Comparison of ENCODE assay signal across 2 cellular contexts in genomic region chr4:82371398-82371972, GRCh38.
TF ChIP-seq lines count a peak whose summit lies in the region.

No MANE protein-coding gene starts in this region.

TF ChIP-seq in A549, 52 proteins besides CTCF, POLR2A, EP300 and RAD21:
- TF ChIP-seq USF2 (IDR thresholded peaks at IDR 0.05) (no peak), CBX8 (IDR thresholded peaks at IDR 0.05) (no peak), PBX3 (IDR thresholded peaks at IDR 0.05) (no peak), CHD4 (IDR thresholded peaks at IDR 0.05; ENCODE audit: borderline replicate concordance) (no peak), MAX (IDR thresholded peaks at IDR 0.05) (no peak), HEYL (CRISPR knock-in tag; IDR thresholded peaks at IDR 0.05) (no peak), MAZ (IDR thresholded peaks at IDR 0.05; ENCODE audit: borderline replicate concordance, low read depth, low read length) (no peak), POLR2AphosphoS2 (conservative IDR thresholded peaks at IDR 0.05; ENCODE audit: low read length) (no peak), SMC3 (IDR thresholded peaks at IDR 0.05) (no peak), ZSCAN20 (CRISPR knock-in tag; IDR thresholded peaks at IDR 0.05) (no peak), HOXB5 (CRISPR knock-in tag; IDR thresholded peaks at IDR 0.05) (no peak), TFCP2L1 (CRISPR knock-in tag; IDR thresholded peaks at IDR 0.05) (no peak), FOXS1 (CRISPR knock-in tag; IDR thresholded peaks at IDR 0.05) (no peak), HDAC2 (IDR thresholded peaks at IDR 0.05) (no peak), FOSL2 (IDR thresholded peaks at IDR 0.05) (no peak), FOSL2 (CRISPR knock-in tag; IDR thresholded peaks at IDR 0.05) (no peak), ATOH8 (CRISPR knock-in tag; IDR thresholded peaks at IDR 0.05; ENCODE audit: low read depth) (no peak), JUNB (IDR thresholded peaks at IDR 0.05) (no peak), SREBF2 (IDR thresholded peaks at IDR 0.05) (no peak)
TF ChIP-seq in A549: peak in this region for 0.

TF ChIP-seq in HepG2, 621 proteins besides CTCF, POLR2A, EP300 and RAD21:
- TF ChIP-seq CREM (IDR thresholded peaks at IDR 0.05): 0 out of 2 replicates have a peak, but pooled peaks have one; percentile 12
- no peak for TF ChIP-seq CREM (CRISPR knock-in tag; IDR thresholded peaks at IDR 0.05)
- TF ChIP-seq ZNF530 (CRISPR knock-in tag; IDR thresholded peaks at IDR 0.05; ENCODE audit: low read depth): no peak
- TF ChIP-seq KDM5B (CRISPR knock-in tag; IDR thresholded peaks at IDR 0.05; ENCODE audit: borderline replicate concordance): no peak
- peak; percentile 21; the same call in 1 of the 2 replicates for TF ChIP-seq SAP130 (CRISPR knock-in tag; IDR thresholded peaks at IDR 0.05; ENCODE audit: low read depth)
- TF ChIP-seq ZNF790 (CRISPR knock-in tag; IDR thresholded peaks at IDR 0.05; ENCODE audit: borderline replicate concordance): no peak
- TF ChIP-seq ZNF652 (CRISPR knock-in tag; IDR thresholded peaks at IDR 0.05; ENCODE audit: borderline replicate concordance, low read depth): 0 out of 2 replicates have a peak, but pooled peaks have one; percentile 40
